ENCODE assay signal across 21 cellular contexts in the genomic region with DNA sequence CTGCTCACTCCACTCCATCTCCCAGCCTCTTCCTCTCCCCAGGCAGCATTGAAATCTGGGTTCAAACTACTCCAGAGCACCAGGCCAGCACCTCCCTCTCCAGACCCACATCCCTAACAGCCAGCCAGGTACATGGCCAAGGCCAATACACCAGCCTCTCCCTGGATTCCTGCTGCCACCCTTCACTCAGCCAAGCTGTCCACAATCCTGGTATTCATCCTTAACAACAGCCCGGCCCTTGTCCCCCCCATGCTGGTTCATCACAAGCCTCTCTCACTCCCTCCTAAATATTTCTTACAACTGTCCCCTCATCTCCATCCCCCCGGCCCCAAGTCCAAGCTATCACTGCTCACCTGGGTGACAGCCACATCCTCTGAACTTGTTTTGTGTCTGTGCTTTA.
DNase-seq lines count a peak whose midpoint lies in the region; ATAC-seq and TF ChIP-seq lines count a peak whose summit lies in the region.
"Had no signal": no experiment of that assay in that cellular context is flagged by ENCODE, and none has a peak within 500 bp of the region (broad histone marks: within the 10 kb centered on the region; RNA-seq: fewer than 3 reads in every experiment).

No MANE protein-coding gene starts in this region.

- peak overlapping the region; percentile 89 to 97 for H3K27ac ChIP-seq in coronary artery
- H3K27ac ChIP-seq in mucosa of rectum (ENCODE audit: low read depth in 2 of 2, low read length in 2 of 2), result peak overlapping the region; percentile 1 to 87
- peak overlapping the region; percentile 94 for H3K27ac ChIP-seq in smooth muscle cell (ENCODE audit: low read depth)
- H3K27ac ChIP-seq: HL-60 had no signal

- no peak for DNase-seq in Caco-2
- no peak for DNase-seq in coronary artery (ENCODE audit: low spot score)
- DNase-seq in smooth muscle cell (lab: John Stamatoyannopoulos, UW; ENCODE audit: unreplicated experiment), result no peak
- DNase-seq in D341Med (ENCODE audit: low spot score), result no peak
- no peak for DNase-seq in activated T-cell treated with anti-CD3 and anti-CD28 coated beads, Interleukin-2, amount 50 U/mL, for 4 hours
- DNase-seq: activated CD4-positive, alpha-beta T cell treated with anti-CD3 and anti-CD28 coated beads, Interleukin-2, amount 50 U/mL, for 1 hour; activated T-cell treated with anti-CD3 and anti-CD28 coated beads, Interleukin-2, amount 50 U/mL, for 48 hours; Calu3; cortex of kidney; Karpas-422; NCI-H146; NCI-H524 treated with DMSO at 0.1 percent for 48 hours; PC-3; stimulated activated CD4-positive, alpha-beta T cell treated with anti-CD3 and anti-CD28 coated beads, Interleukin-4, amount 100 ng/mL, for 4 hours had no signal

- peaks cover 42% of the 10 kb centered on the region for H3K4me1 Mint-ChIP-seq in Caco-2 (ENCODE audit: low read depth, unreplicated experiment)
- H3K4me1 Mint-ChIP-seq in activated T-cell treated with anti-CD3 and anti-CD28 coated beads, Interleukin-2, amount 50 U/mL, for 4 hours (ENCODE audit: low read depth), result no peaks in the 10 kb centered on the region

- peaks cover 53% of the 10 kb centered on the region for H3K4me1 ChIP-seq in Caco-2
- H3K4me1 ChIP-seq in mucosa of rectum (ENCODE audit: control insufficient read depth in 2 of 2, insufficient read depth in 2 of 2, low read length in 2 of 2), result peaks cover 40 to 46% of the 10 kb centered on the region in 2 donors
- peaks cover 53% of the 10 kb centered on the region for H3K4me1 ChIP-seq in smooth muscle cell (ENCODE audit: low read depth)

- no TSS peak for BruUV-seq in Caco-2 (replicated peaks; lab: Mats Ljungman, UMichigan)

- ATAC-seq in activated T-cell treated with anti-CD3 and anti-CD28 coated beads, Interleukin-2, amount 50 U/mL, for 4 hours, result no peak
- no peak for ATAC-seq in activated CD4-positive, CD25-positive, alpha-beta regulatory T cell treated with anti-CD3 and anti-CD28 coated beads, Interleukin-2, amount 50 U/mL, for 24 hours
- no peak for ATAC-seq in HG02938 (IDR thresholded peaks at IDR 0.05; ENCODE audit: unreplicated experiment)
- ATAC-seq: PC-3; stimulated activated effector memory CD8-positive, alpha-beta T cell treated with anti-CD3 and anti-CD28 coated beads, Interleukin-12 subunit alpha, Interleukin-12 subunit beta, amount 100 ng/mL, for 72 hours had no signal

- no peaks in the 10 kb centered on the region for H3K27me3 Mint-ChIP-seq in Caco-2 (ENCODE audit: insufficient read depth, unreplicated experiment)
- H3K27me3 Mint-ChIP-seq in activated T-cell treated with anti-CD3 and anti-CD28 coated beads, Interleukin-2, amount 50 U/mL, for 4 hours (ENCODE audit: low read depth), result peaks cover 7% of the 10 kb centered on the region

- H3K36me3 ChIP-seq in Caco-2 (ENCODE audit: control insufficient read depth, insufficient read depth, low read length), result no peaks in the 10 kb centered on the region
- no peaks in the 10 kb centered on the region for H3K36me3 ChIP-seq in mucosa of rectum (ENCODE audit: control insufficient read depth in 2 of 2, insufficient read depth in 2 of 2, low read length in 2 of 2)
- H3K36me3 ChIP-seq in smooth muscle cell (ENCODE audit: low read depth), result no peaks in the 10 kb centered on the region

- POLR2A ChIA-PET in Caco-2 (lab: Charles Lee), result no interaction called here

- peak overlapping the region; percentile 56 for H3K27ac Mint-ChIP-seq in Caco-2 (ENCODE audit: unreplicated experiment)
- H3K27ac Mint-ChIP-seq: stimulated activated effector memory CD8-positive, alpha-beta T cell treated with anti-CD3 and anti-CD28 coated beads, Interleukin-12 subunit alpha, Interleukin-12 subunit beta, amount 100 ng/mL, for 72 hours; T-helper 1 cell treated with Interleukin-12 subunit alpha and Interleukin-12 subunit beta and Interleukin-4 antibody, amounts not matched to agents 30 μg/mL and 1 μg/mL, for 36 hours had no signal

- no peaks in the 10 kb centered on the region for H4K20me1 ChIP-seq in smooth muscle cell (ENCODE audit: low read depth)

- TF ChIP-seq CTCF in Caco-2 (IDR thresholded peaks at IDR 0.05; ENCODE audit: insufficient read depth in 1 of 2, low read depth in 1 of 2, low read length in 1 of 2, severe bottlenecking in 1 of 2, unreplicated experiment in 1 of 2) (no peak), coronary artery (IDR thresholded peaks at IDR 0.05) (no peak), smooth muscle cell (IDR thresholded peaks at IDR 0.05; ENCODE audit: borderline replicate concordance, insufficient read depth, poor library complexity, severe bottlenecking) (no peak)

- WGBS in smooth muscle cell (ENCODE audit: low lambda C conversion rate), result 95% methylated on average over 2 of the region's 2 CpGs

- CTCF ChIA-PET in Caco-2 (lab: Charles Lee), result interaction anchor here (0.6 kb wide), 1 partner anchor 20 kb away, joined by 5 read pairs; no protein-coding TSS in a partner anchor

- H3K9ac ChIP-seq in mucosa of rectum (ENCODE audit: low read depth in 1 of 2, low read length in 2 of 2) (no peak overlapping the region), smooth muscle cell (ENCODE audit: low read depth) (peak overlapping the region; percentile 60)

- H3F3A ChIP-seq in smooth muscle cell (ENCODE audit: low read depth), result peaks cover 28% of the 10 kb centered on the region

- no peaks in the 10 kb centered on the region for H3K27me3 ChIP-seq in Caco-2 (replicated peaks; ENCODE audit: control insufficient read depth, insufficient read depth, low read length)
- H3K27me3 ChIP-seq in mucosa of rectum (ENCODE audit: control insufficient read depth in 2 of 2, insufficient read depth in 2 of 2, low read length in 2 of 2), result no peaks in the 10 kb centered on the region
- H3K27me3 ChIP-seq in smooth muscle cell (ENCODE audit: low read depth), result no peaks in the 10 kb centered on the region

- no peaks in the 10 kb centered on the region for H3K79me2 ChIP-seq in smooth muscle cell (ENCODE audit: low read depth)

- no peak overlapping the region for H3K4me3 ChIP-seq in Caco-2 (ENCODE audit: low read depth, low read length)
- H3K4me3 ChIP-seq in coronary artery, result peak overlapping the region; percentile 20
- no peak overlapping the region for H3K4me3 ChIP-seq in mucosa of rectum (ENCODE audit: low read length in 2 of 2)
- no peak overlapping the region for H3K4me3 ChIP-seq in smooth muscle cell
- H3K4me3 ChIP-seq: HAP-1 had no signal

- H3K4me3 Mint-ChIP-seq in Caco-2 (ENCODE audit: unreplicated experiment), result no peak overlapping the region
- no peak overlapping the region for H3K4me3 Mint-ChIP-seq in activated T-cell treated with anti-CD3 and anti-CD28 coated beads, Interleukin-2, amount 50 U/mL, for 4 hours
- H3K4me3 Mint-ChIP-seq: stimulated activated effector memory CD8-positive, alpha-beta T cell treated with anti-CD3 and anti-CD28 coated beads, Interleukin-12 subunit alpha, Interleukin-12 subunit beta, amount 100 ng/mL, for 72 hours; T-helper 1 cell treated with Interleukin-12 subunit alpha and Interleukin-12 subunit beta and Interleukin-4 antibody, amounts not matched to agents 30 μg/mL and 1 μg/mL, for 36 hours had no signal

- H2AFZ ChIP-seq in smooth muscle cell (ENCODE audit: low read depth), result peak overlapping the region; percentile 29

- no peaks in the 10 kb centered on the region for H3K36me3 Mint-ChIP-seq in Caco-2 (ENCODE audit: insufficient read depth, unreplicated experiment)
- H3K36me3 Mint-ChIP-seq in activated T-cell treated with anti-CD3 and anti-CD28 coated beads, Interleukin-2, amount 50 U/mL, for 4 hours (ENCODE audit: insufficient read depth), result no peaks in the 10 kb centered on the region
- H3K36me3 Mint-ChIP-seq: stimulated activated effector memory CD8-positive, alpha-beta T cell treated with anti-CD3 and anti-CD28 coated beads, Interleukin-12 subunit alpha, Interleukin-12 subunit beta, amount 100 ng/mL, for 72 hours had no signal

- H3K4me2 ChIP-seq in smooth muscle cell, result no peak overlapping the region

- intact Hi-C loops in Caco-2 (cut with micrococcal nuclease; ENCODE audit: unreplicated experiment), result no loop called here

- H3K9me3 ChIP-seq in Caco-2 (no peaks in the 10 kb centered on the region), mucosa of rectum (ENCODE audit: control insufficient read depth in 2 of 2, low read length in 2 of 2) (no peaks in the 10 kb centered on the region), smooth muscle cell (replicated peaks; ENCODE audit: low read depth) (no peaks in the 10 kb centered on the region)
- H3K9me3 ChIP-seq: HAP-1 had no signal

- no peaks in the 10 kb centered on the region for H3K9me3 Mint-ChIP-seq in Caco-2 (ENCODE audit: unreplicated experiment)
- no peaks in the 10 kb centered on the region for H3K9me3 Mint-ChIP-seq in activated T-cell treated with anti-CD3 and anti-CD28 coated beads, Interleukin-2, amount 50 U/mL, for 4 hours
- H3K9me3 Mint-ChIP-seq: stimulated activated effector memory CD8-positive, alpha-beta T cell treated with anti-CD3 and anti-CD28 coated beads, Interleukin-12 subunit alpha, Interleukin-12 subunit beta, amount 100 ng/mL, for 72 hours; T-helper 1 cell treated with Interleukin-12 subunit alpha and Interleukin-12 subunit beta and Interleukin-4 antibody, amounts not matched to agents 30 μg/mL and 1 μg/mL, for 36 hours had no signal

Comparison
In these comparisons a context has a peak if more than half of its experiments do, and no peak if none do; other contexts are left out.
1. H3K27ac ChIP-seq: peak in every context shown above with its lines; median percentile 94 in smooth muscle cell; 93 in coronary artery; 44 in mucosa of rectum.